In the genomic region with DNA sequence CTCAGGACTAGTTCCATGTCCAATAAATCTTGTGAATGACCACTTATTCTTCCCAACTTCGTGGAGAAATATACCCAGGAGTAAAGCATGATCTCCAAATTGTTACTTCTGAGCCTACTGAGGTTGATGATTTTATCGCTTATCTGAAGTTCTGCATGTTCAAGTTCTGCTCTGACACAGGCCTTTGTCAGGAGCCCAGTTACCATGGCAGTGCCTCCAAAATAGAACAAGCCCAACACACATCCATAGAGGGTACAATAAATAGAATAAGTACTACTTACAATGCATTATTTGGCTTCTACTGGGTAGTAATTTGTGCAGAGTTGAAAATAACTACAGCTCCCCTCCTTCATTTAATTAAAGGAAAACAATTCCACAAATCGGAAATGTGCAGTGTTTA, we compare ENCODE assay signal across 18 cellular contexts.
DNase-seq lines count a peak whose midpoint lies in the region; ATAC-seq and TF ChIP-seq lines count a peak whose summit lies in the region.
"Had no signal": no experiment of that assay in that cellular context is flagged by ENCODE, and none has a peak within 500 bp of the region (broad histone marks: within the 10 kb centered on the region; RNA-seq: fewer than 3 reads in every experiment).

No MANE protein-coding gene starts in this region.

- intact Hi-C loops in left ventricle myocardium superior (cut with micrococcal nuclease): no loop called here
- intact Hi-C loops in left cardiac atrium (cut with DNase I): no loop called here

- DNase-seq in left ventricle myocardium superior: no peak
- DNase-seq in left cardiac atrium: no peak
- peak; percentile 35 for DNase-seq in left kidney (ENCODE audit: low read depth, low spot score)
- DNase-seq in occipital lobe (lab: John Stamatoyannopoulos, UW): peak; percentile 22
- DNase-seq in activated CD8-positive, alpha-beta memory T cell treated with anti-CD3 and anti-CD28 coated beads for 24 hours: no peak
- no peak for DNase-seq in OCI-M1 (lab: John Stamatoyannopoulos, UW)
- no peak for DNase-seq in mesothelial cell of epicardium (ENCODE audit: low spot score in 2 of 2, unreplicated experiment in 2 of 2)
- DNase-seq: BE2C, COR-L47, DMS79, IMR-90, NCI-H1105, NCI-H1694, NCI-H2081 treated with DMSO at 0.1 percent for 48 hours, NCI-H446, NCI-H526, SIG-M5 had no signal

- no peaks in the 10 kb centered on the region for H3K36me3 Mint-ChIP-seq in mesothelial cell of epicardium

- TF ChIP-seq CTCF in mesothelial cell of epicardium (IDR thresholded peaks at IDR 0.05; ENCODE audit: unreplicated experiment): no peak

- H3K27me3 Mint-ChIP-seq in mesothelial cell of epicardium (ENCODE audit: low read depth): no peaks in the 10 kb centered on the region

- H3K4me3 Mint-ChIP-seq in mesothelial cell of epicardium: no peak overlapping the region

- ATAC-seq in left ventricle myocardium superior: peak; percentile 52
- ATAC-seq in left cardiac atrium: no peak
- ATAC-seq: A549 had no signal

- H3K9me3 Mint-ChIP-seq in mesothelial cell of epicardium: no peaks in the 10 kb centered on the region

- H3K27ac Mint-ChIP-seq in mesothelial cell of epicardium: no peak overlapping the region

- H3K4me1 Mint-ChIP-seq in mesothelial cell of epicardium: peaks cover 6% of the 10 kb centered on the region

Comparison
In these comparisons a context has a peak if more than half of its experiments do, and no peak if none do; other contexts are left out.
1. DNase-seq: peak in left kidney (single experiment) and occipital lobe (single experiment); none in left ventricle myocardium superior (single experiment), left cardiac atrium (single experiment), activated CD8-positive, alpha-beta memory T cell treated with anti-CD3 and anti-CD28 coated beads for 24 hours (single experiment), OCI-M1 (single experiment) and mesothelial cell of epicardium (0 of 2).